Comparison of ENCODE assay signal across 1 cellular context in genomic region chr11:64240467-64241174, GRCh38.
A peak's percentile ranks its signal among the peaks of the same experiment; 100 is the strongest.
TF ChIP-seq lines count a peak whose summit lies in the region.

FKBP2 (plus strand) TSS chr11:64241095; CDS start chr11:64242388, 1,293 bp downstream.

TF ChIP-seq in HepG2, 621 proteins besides CTCF, POLR2A, EP300 and RAD21 (continued from another document and continues in another):
- TF ChIP-seq ZBTB10 (CRISPR knock-in tag; IDR thresholded peaks at IDR 0.05; ENCODE audit: borderline replicate concordance) (no peak; the same call in 1 of the 2 replicates), HIVEP1 (CRISPR knock-in tag; IDR thresholded peaks at IDR 0.05) (peak; percentile 94), TGIF2 (CRISPR knock-in tag; IDR thresholded peaks at IDR 0.05) (peak; percentile 66; the same call in 1 of the 2 replicates), CREB1 (IDR thresholded peaks at IDR 0.05) (peak; percentile 93), CREB1 (CRISPR knock-in tag; IDR thresholded peaks at IDR 0.05) (peak; percentile 97), CCDC6 (CRISPR knock-in tag; IDR thresholded peaks at IDR 0.05) (peak; percentile 55; the same call in 1 of the 2 replicates), ATRX (CRISPR knock-in tag; IDR thresholded peaks at IDR 0.05; ENCODE audit: borderline replicate concordance) (no peak), ZBTB49 (CRISPR knock-in tag; IDR thresholded peaks at IDR 0.05; ENCODE audit: borderline replicate concordance) (no peak), AKAP8 (CRISPR knock-in tag; IDR thresholded peaks at IDR 0.05) (peak; percentile 82), ZNF687 (CRISPR knock-in tag; IDR thresholded peaks at IDR 0.05) (peak; percentile 89), PATZ1 (CRISPR knock-in tag; IDR thresholded peaks at IDR 0.05) (peak; percentile 50; the same call in 1 of the 2 replicates), HMGA1 (CRISPR knock-in tag; conservative IDR thresholded peaks at IDR 0.05) (no peak), ZFYVE20 (CRISPR knock-in tag; IDR thresholded peaks at IDR 0.05; ENCODE audit: borderline replicate concordance, low read depth) (no peak), KDM5B (CRISPR knock-in tag; IDR thresholded peaks at IDR 0.05; ENCODE audit: borderline replicate concordance) (peak; percentile 26; the same call in 1 of the 2 replicates), MAX (IDR thresholded peaks at IDR 0.05) (peak; percentile 53), KMT2A (CRISPR knock-in tag; IDR thresholded peaks at IDR 0.05) (0 out of 2 replicates have a peak, but pooled peaks have one; percentile 36), HNRNPUL1 (IDR thresholded peaks at IDR 0.05; ENCODE audit: low read depth, low read length) (no peak), EZH2 (conservative IDR thresholded peaks at IDR 0.05; ENCODE audit: low read depth, low read length) (no peak), ZNF7 (CRISPR knock-in tag; IDR thresholded peaks at IDR 0.05) (no peak), SMAD3 (CRISPR knock-in tag; IDR thresholded peaks at IDR 0.05) (peak; percentile 35; the same call in 1 of the 2 replicates), ZNF317 (CRISPR knock-in tag; IDR thresholded peaks at IDR 0.05) (no peak), ZFX (CRISPR knock-in tag; IDR thresholded peaks at IDR 0.05; ENCODE audit: low read depth) (peak; percentile 69; the same call in 1 of the 2 replicates), HIC2 (CRISPR knock-in tag; IDR thresholded peaks at IDR 0.05; ENCODE audit: low read depth) (no peak), TOPORS (CRISPR knock-in tag; IDR thresholded peaks at IDR 0.05) (no peak), PRDM4 (CRISPR knock-in tag; IDR thresholded peaks at IDR 0.05; ENCODE audit: borderline replicate concordance) (no peak), NPAS2 (CRISPR knock-in tag; IDR thresholded peaks at IDR 0.05; ENCODE audit: borderline replicate concordance) (no peak), ZNF230 (CRISPR knock-in tag; IDR thresholded peaks at IDR 0.05) (peak; percentile 56; the same call in 1 of the 2 replicates), REXO4 (CRISPR knock-in tag; IDR thresholded peaks at IDR 0.05; ENCODE audit: borderline replicate concordance) (no peak), CC2D1A (CRISPR knock-in tag; IDR thresholded peaks at IDR 0.05) (no peak), ZNF704 (CRISPR knock-in tag; IDR thresholded peaks at IDR 0.05; ENCODE audit: borderline replicate concordance) (no peak), KLF13 (CRISPR knock-in tag; IDR thresholded peaks at IDR 0.05) (no peak), ZBTB25 (CRISPR knock-in tag; IDR thresholded peaks at IDR 0.05) (peak; percentile 96), PRDM15 (CRISPR knock-in tag; IDR thresholded peaks at IDR 0.05) (0 out of 2 replicates have a peak, but pooled peaks have one; percentile 45), MAFF (IDR thresholded peaks at IDR 0.05; ENCODE audit: low read depth, low read length) (no peak), ZNF816 (CRISPR knock-in tag; IDR thresholded peaks at IDR 0.05; ENCODE audit: borderline replicate concordance) (peak; percentile 61; the same call in 1 of the 2 replicates)
